8 cellular contexts compared by ENCODE assay signal in the genomic region with DNA sequence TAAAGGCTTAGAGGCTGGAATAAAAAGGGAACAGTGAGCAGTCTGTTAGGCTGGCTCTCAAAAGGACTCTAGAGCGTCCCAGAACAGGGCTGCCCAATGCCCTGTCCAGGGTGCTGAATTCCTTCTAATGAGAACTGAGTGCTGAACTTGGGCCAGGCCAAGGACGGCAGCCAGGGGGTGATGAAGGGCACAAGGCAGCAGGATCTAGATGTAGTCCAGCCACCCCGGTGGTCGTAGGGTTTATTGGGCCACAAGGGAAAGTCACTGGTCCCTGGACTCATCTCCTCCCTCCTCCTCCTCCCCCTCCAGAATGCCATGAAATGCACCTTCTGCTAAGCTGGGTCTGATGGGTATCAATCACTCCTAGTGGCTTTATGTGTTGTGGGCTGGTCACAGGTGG. TPM values are rescaled to one million over a fixed set of nuclear protein-coding genes. Genes with fewer than 3 reads are reported as not detected.
DNase-seq lines count a peak whose midpoint lies in the region; ATAC-seq and TF ChIP-seq lines count a peak whose summit lies in the region.

No MANE protein-coding gene starts in this region.

- no peaks in the 10 kb centered on the region for H3K9me3 Mint-ChIP-seq in activated naive CD4-positive, alpha-beta T cell treated with anti-CD3 and anti-CD28 coated beads, Interleukin-2, amount 50 U/mL, for 72 hours

- no peak overlapping the region for H3K4me3 ChIP-seq in skeletal muscle cell (ENCODE audit: low read depth, low read length)

- DNase-seq in GM20000 (ENCODE audit: low spot score) (peak; percentile 77), OCI-M2 (lab: John Stamatoyannopoulos, UW; ENCODE audit: unreplicated experiment) (peak; percentile 42), left ventricle myocardium superior (peak; percentile 65), skeletal muscle cell (ENCODE audit: low read depth) (peak; percentile 28), omental fat pad (ENCODE audit: low spot score) (no peak)
- DNase-seq in activated naive CD4-positive, alpha-beta T cell treated with anti-CD3 and anti-CD28 coated beads, Interleukin-2, amount 50 U/mL, for 72 hours (ENCODE audit: low spot score in 2 of 2) = peak in 1 of 2 donors; percentile 57

- intact Hi-C loops in left ventricle myocardium superior (cut with micrococcal nuclease) = no loop called here

- TF ChIP-seq CTCF in GM20000 (IDR thresholded peaks at IDR 0.05; ENCODE audit: extremely low read depth, missing control alignments) (no peak), omental fat pad (IDR thresholded peaks at IDR 0.05) (no peak)

- peak; percentile 28 to 47 for ATAC-seq in activated naive CD4-positive, alpha-beta T cell treated with anti-CD3 and anti-CD28 coated beads, Interleukin-2, amount 50 U/mL, for 72 hours
- peak; percentile 85 for ATAC-seq in left ventricle myocardium superior
- no peak for ATAC-seq in GM21367 (IDR thresholded peaks at IDR 0.05; ENCODE audit: unreplicated experiment)
- no peak for ATAC-seq in omental fat pad (ENCODE audit: low FRiP score)
- ATAC-seq in HG03354 (IDR thresholded peaks at IDR 0.05; ENCODE audit: poor library complexity, severe bottlenecking, unreplicated experiment) = no peak

- no peak overlapping the region for H3K27ac Mint-ChIP-seq in activated naive CD4-positive, alpha-beta T cell treated with anti-CD3 and anti-CD28 coated beads, Interleukin-2, amount 50 U/mL, for 72 hours

- H3K36me3 Mint-ChIP-seq in activated naive CD4-positive, alpha-beta T cell treated with anti-CD3 and anti-CD28 coated beads, Interleukin-2, amount 50 U/mL, for 72 hours = no peaks in the 10 kb centered on the region

RNA-seq across cellular contexts. Expression of a gene that starts 19.2 kb away (rescaled TPM):
- 1 to 10 TPM in 1 of 2 donors, under 1 TPM in 1; 0.75 to 1.1 TPM for total RNA-seq in activated naive CD4-positive, alpha-beta T cell treated with anti-CD3 and anti-CD28 coated beads, Interleukin-2, amount 50 U/mL, for 72 hours
- total RNA-seq in left ventricle myocardium superior (23.4 TPM), omental fat pad (1 to 10 TPM; 2.4 to 3.8 (median 3.0) TPM)

RNA-seq across cellular contexts. Expression of a gene that starts 30.6 kb away (rescaled TPM):
- total RNA-seq in activated naive CD4-positive, alpha-beta T cell treated with anti-CD3 and anti-CD28 coated beads, Interleukin-2, amount 50 U/mL, for 72 hours = 1 to 10 TPM; 5.2 to 7.8 TPM
- total RNA-seq in left ventricle myocardium superior (11.6 TPM), omental fat pad (10 to 100 TPM in 2 of 4 donors, 1 to 10 TPM in 2; 6.7 to 12.8 (median 9.4) TPM)

RNA-seq across cellular contexts. Expression of a gene that starts 47.4 kb away (rescaled TPM):
- 10 to 100 TPM; 46.9 to 92.6 TPM for total RNA-seq in activated naive CD4-positive, alpha-beta T cell treated with anti-CD3 and anti-CD28 coated beads, Interleukin-2, amount 50 U/mL, for 72 hours
- total RNA-seq in left ventricle myocardium superior = 37.1 TPM
- total RNA-seq in omental fat pad = 10 to 100 TPM; 27.4 to 59.6 (median 34.9) TPM

Comparison
In these comparisons a context has a peak if more than half of its experiments do, and no peak if none do; other contexts are left out.
1. ATAC-seq: peak in activated naive CD4-positive, alpha-beta T cell treated with anti-CD3 and anti-CD28 coated beads, Interleukin-2, amount 50 U/mL, for 72 hours (2 of 2) and left ventricle myocardium superior (single experiment); none in GM21367 (single experiment), omental fat pad (single experiment) and HG03354 (single experiment).